26 cellular contexts compared by ENCODE assay signal in the genomic region with DNA sequence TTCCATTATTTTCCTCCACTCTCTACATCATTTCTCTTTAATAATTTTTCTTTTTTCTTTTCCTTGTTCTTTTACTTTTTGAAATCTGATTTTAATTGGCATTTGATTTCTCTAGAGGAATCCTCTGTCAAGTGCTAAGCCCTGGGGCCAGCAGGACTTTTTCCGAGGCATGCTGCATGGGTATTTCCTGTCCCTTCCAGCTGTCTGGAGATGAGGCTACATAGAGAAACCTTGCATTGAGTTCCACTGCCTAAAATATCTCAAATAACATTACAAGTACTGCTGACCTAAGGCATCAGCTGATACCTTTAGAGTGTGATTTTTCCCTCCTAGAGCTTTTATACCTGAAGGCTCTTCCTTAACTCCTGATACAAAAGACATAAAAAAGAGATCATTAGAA. TPM values are rescaled to one million over a fixed set of nuclear protein-coding genes. Genes with fewer than 3 reads are reported as not detected.
DNase-seq lines count a peak whose midpoint lies in the region; ATAC-seq, FAIRE-seq and TF ChIP-seq lines count a peak whose summit lies in the region.
"Had no signal": no experiment of that assay in that cellular context is flagged by ENCODE, and none has a peak within 500 bp of the region (broad histone marks: within the 10 kb centered on the region; RNA-seq: fewer than 3 reads in every experiment).

No MANE protein-coding gene starts in this region.

- POLR2A ChIA-PET in activated CD8-positive, alpha-beta T cell treated with anti-CD3 and anti-CD28 coated beads, Interleukin-2, amount 10 ng/mL, durations not matched to agents 7 days and 5 days (lab: Charles Lee): no interaction called here

- dilution Hi-C loops in keratinocyte (cut with MboI; ENCODE audit: extremely low pct_ligation_motif_present, low sequenced_read_pairs): no loop called here

- H3K27ac ChIP-seq in GM23338 (ENCODE audit: low read depth) (no peak overlapping the region), keratinocyte (ENCODE audit: control insufficient read depth, insufficient read depth, low read length) (no peak overlapping the region), sigmoid colon (peak overlapping the region in 3 of 4 donors; percentile 98 to 99 (median 98))
- H3K27ac ChIP-seq: BLaER1, coronary artery, lower lobe of right lung, spleen had no signal

- H3K9me1 ChIP-seq in keratinocyte (ENCODE audit: control insufficient read depth, extremely low read depth, insufficient read depth, low read length): no peaks in the 10 kb centered on the region

- ATAC-seq in GM23338: no peak
- no peak for ATAC-seq in activated CD8-positive, alpha-beta T cell treated with anti-CD3 and anti-CD28 coated beads, Interleukin-2, amount 10 ng/mL, durations not matched to agents 7 days and 5 days
- ATAC-seq: GM12878; lower lobe of right lung; stimulated activated memory B cell treated with anti-CD40 and anti-IgM and Interleukin-4, amounts not matched to agents 10 μg/mL and 1 μg/mL and 100 μg/mL, for 72 hours had no signal

- H3K27me3 Mint-ChIP-seq in GM23338 (ENCODE audit: insufficient read depth, low read depth, poor library complexity): peaks cover 2% of the 10 kb centered on the region
- peaks cover 22% of the 10 kb centered on the region for H3K27me3 Mint-ChIP-seq in activated CD8-positive, alpha-beta T cell treated with anti-CD3 and anti-CD28 coated beads, Interleukin-2, amount 10 ng/mL, durations not matched to agents 7 days and 5 days (ENCODE audit: low read depth)

- WGBS in sigmoid colon, 2 donors: 81 to 84% methylated on average over 1 of the region's 1 CpG

- peaks cover 16% of the 10 kb centered on the region for H3K4me1 Mint-ChIP-seq in GM23338
- peaks cover 2% of the 10 kb centered on the region for H3K4me1 Mint-ChIP-seq in activated CD8-positive, alpha-beta T cell treated with anti-CD3 and anti-CD28 coated beads, Interleukin-2, amount 10 ng/mL, durations not matched to agents 7 days and 5 days (ENCODE audit: low read depth)

- no peaks in the 10 kb centered on the region for H3K9me3 Mint-ChIP-seq in GM23338
- no peaks in the 10 kb centered on the region for H3K9me3 Mint-ChIP-seq in activated CD8-positive, alpha-beta T cell treated with anti-CD3 and anti-CD28 coated beads, Interleukin-2, amount 10 ng/mL, durations not matched to agents 7 days and 5 days (ENCODE audit: insufficient read depth)

- H3F3A ChIP-seq in GM23338 (replicated peaks; ENCODE audit: low read depth): no peaks in the 10 kb centered on the region

- peak; percentile 17 for FAIRE-seq in keratinocyte (lab: Jason Lieb, UNC)
- FAIRE-seq: GM12878, RCC 7860, urothelium cell line had no signal

- peak; percentile 17 for DNase-seq in GM23338 (ENCODE audit: low spot score)
- peak; percentile 52 for DNase-seq in RPMI7951 (ENCODE audit: low read depth)
- DNase-seq in keratinocyte (ENCODE audit: low read depth, low spot score): no peak
- no peak for DNase-seq in sigmoid colon
- no peak for DNase-seq in SHP77 treated with DMSO at 0.1 percent for 48 hours (lab: John Stamatoyannopoulos, UW)
- no peak for DNase-seq in activated CD8-positive, alpha-beta T cell treated with anti-CD3 and anti-CD28 coated beads, Interleukin-2, amount 10 ng/mL, durations not matched to agents 7 days and 5 days
- no peak for DNase-seq in NCI-H1092 treated with DMSO at 0.1 percent for 48 hours (lab: John Stamatoyannopoulos, UW)
- DNase-seq in NCI-H748 (lab: John Stamatoyannopoulos, UW; ENCODE audit: unreplicated experiment): no peak
- DNase-seq: activated CD4-positive, alpha-beta T cell treated with anti-CD3 and anti-CD28 coated beads for 4 hours; activated naive CD4-positive, alpha-beta T cell treated with Interleukin-2 at 50 U/mL for 16 hours; activated T-cell treated with anti-CD3 and anti-CD28 coated beads, Interleukin-2, amount 50 U/mL, for 48 hours; COR-L47; kidney; lower lobe of right lung; NCI-H1417 treated with DMSO at 0.1 percent for 48 hours; NCI-H2107; NCI-H510A; spleen; stimulated activated CD4-positive, alpha-beta T cell treated with anti-CD3 and anti-CD28 coated beads, Interleukin-2, amount 100 ng/mL, for 48 hours had no signal

- H3K27me3 ChIP-seq in GM23338 (ENCODE audit: insufficient read depth) (peaks cover 12% of the 10 kb centered on the region), keratinocyte (ENCODE audit: control insufficient read depth, extremely low read depth, insufficient read depth, low read length) (no peaks in the 10 kb centered on the region), sigmoid colon (no peaks in the 10 kb centered on the region)
- H3K27me3 ChIP-seq: BLaER1 had no signal

- no peaks in the 10 kb centered on the region for H3K36me3 ChIP-seq in GM23338 (ENCODE audit: insufficient read depth)
- H3K36me3 ChIP-seq in keratinocyte (ENCODE audit: control insufficient read depth in 2 of 2, extremely low read depth in 1 of 2, insufficient read depth in 2 of 2, low read length in 2 of 2): peaks cover 7 to 26% of the 10 kb centered on the region in 2 experiments
- peaks cover 0 to 30% (median 12%) of the 10 kb centered on the region in 4 donors for H3K36me3 ChIP-seq in sigmoid colon
- H3K36me3 ChIP-seq: BLaER1 had no signal

- CTCF ChIA-PET in activated CD8-positive, alpha-beta T cell treated with anti-CD3 and anti-CD28 coated beads, Interleukin-2, amount 10 ng/mL, durations not matched to agents 7 days and 5 days (lab: Charles Lee): no interaction called here

- no peaks in the 10 kb centered on the region for H3K36me3 Mint-ChIP-seq in GM23338 (ENCODE audit: low read depth)
- no peaks in the 10 kb centered on the region for H3K36me3 Mint-ChIP-seq in activated CD8-positive, alpha-beta T cell treated with anti-CD3 and anti-CD28 coated beads, Interleukin-2, amount 10 ng/mL, durations not matched to agents 7 days and 5 days (ENCODE audit: low read depth)
- H3K36me3 Mint-ChIP-seq: IgD-negative memory B cell; stimulated activated memory B cell treated with anti-CD40 and anti-IgM and Interleukin-4, amounts not matched to agents 10 μg/mL and 1 μg/mL and 100 μg/mL, for 72 hours had no signal

- H4K20me1 ChIP-seq in GM23338 (replicated peaks; ENCODE audit: insufficient read depth) (0 out of 2 replicates have a peak, but pooled peaks cover 3% of the 10 kb centered on the region), keratinocyte (ENCODE audit: control insufficient read depth, extremely low read depth, insufficient read depth, low read length) (peaks cover 4% of the 10 kb centered on the region)
- H4K20me1 ChIP-seq: BLaER1 had no signal

- H3K79me2 ChIP-seq in GM23338 (replicated peaks; ENCODE audit: insufficient read depth): peaks cover 22% of the 10 kb centered on the region; the same call in 1 of the 2 replicates
- H3K79me2 ChIP-seq in keratinocyte (ENCODE audit: control insufficient read depth, insufficient read depth, low read length): peaks cover 97% of the 10 kb centered on the region

- no peak for TF ChIP-seq POLR2A in sigmoid colon (IDR thresholded peaks at IDR 0.05)

- H3K9me3 ChIP-seq in keratinocyte (ENCODE audit: control insufficient read depth, low read depth, low read length) (no peaks in the 10 kb centered on the region), sigmoid colon (no peaks in the 10 kb centered on the region)
- H3K9me3 ChIP-seq: BLaER1, lower lobe of right lung, spleen had no signal

- no peaks in the 10 kb centered on the region for H3K9me2 ChIP-seq in GM23338 (ENCODE audit: insufficient read depth)

- TF ChIP-seq CTCF in GM23338 (conservative IDR thresholded peaks at IDR 0.05; ENCODE audit: low read depth in 2 of 2) (no peak), keratinocyte (optimal IDR thresholded peaks at IDR 0.05 in 1 of 3, IDR thresholded peaks at IDR 0.05 in 1 of 3, conservative IDR thresholded peaks at IDR 0.05 in 1 of 3; ENCODE audit: extremely low read depth in 1 of 3, insufficient read depth in 2 of 3, low read length in 3 of 3) (no peak), sigmoid colon (IDR thresholded peaks at IDR 0.05) (no peak)

- H3K4me1 ChIP-seq in GM23338 (ENCODE audit: insufficient read depth) (peaks cover 11% of the 10 kb centered on the region), keratinocyte (ENCODE audit: control insufficient read depth, extremely low read depth, insufficient read depth, low read length) (peaks cover 34% of the 10 kb centered on the region), sigmoid colon (peaks cover 0 to 77% (median 64%) of the 10 kb centered on the region in 4 donors)
- H3K4me1 ChIP-seq: BLaER1 had no signal

- H2AFZ ChIP-seq in GM23338 (no peak overlapping the region), keratinocyte (ENCODE audit: control insufficient read depth, low read length) (no peak overlapping the region)

- H3K4me2 ChIP-seq in GM23338 (no peak overlapping the region), keratinocyte (ENCODE audit: control insufficient read depth, extremely low read depth, insufficient read depth, low read depth, low read length) (no peak overlapping the region)
- H3K4me2 ChIP-seq: BLaER1 had no signal

- no peak for TF ChIP-seq EP300 in sigmoid colon (IDR thresholded peaks at IDR 0.05)

- H3K9ac ChIP-seq in keratinocyte (ENCODE audit: control insufficient read depth, extremely low read depth, insufficient read depth, low read length): no peak overlapping the region
- H3K9ac ChIP-seq: BLaER1 had no signal

- H3K4me3 ChIP-seq in GM23338 (no peak overlapping the region), keratinocyte (ENCODE audit: control insufficient read depth in 2 of 3, extremely low read depth in 1 of 3, insufficient read depth in 2 of 3, low read depth in 1 of 3, low read length in 3 of 3) (no peak overlapping the region), sigmoid colon (no peak overlapping the region)
- H3K4me3 ChIP-seq: BLaER1, GM12878, lower lobe of right lung, spleen had no signal

- H3K27ac Mint-ChIP-seq in GM23338: no peak overlapping the region
- no peak overlapping the region for H3K27ac Mint-ChIP-seq in activated CD8-positive, alpha-beta T cell treated with anti-CD3 and anti-CD28 coated beads, Interleukin-2, amount 10 ng/mL, durations not matched to agents 7 days and 5 days
- H3K27ac Mint-ChIP-seq: stimulated activated memory B cell treated with anti-CD40 and anti-IgM and Interleukin-4, amounts not matched to agents 10 μg/mL and 1 μg/mL and 100 μg/mL, for 72 hours had no signal

- H3K4me3 Mint-ChIP-seq in GM23338: no peak overlapping the region
- H3K4me3 Mint-ChIP-seq in activated CD8-positive, alpha-beta T cell treated with anti-CD3 and anti-CD28 coated beads, Interleukin-2, amount 10 ng/mL, durations not matched to agents 7 days and 5 days: no peak overlapping the region
- H3K4me3 Mint-ChIP-seq: IgD-negative memory B cell; stimulated activated memory B cell treated with anti-CD40 and anti-IgM and Interleukin-4, amounts not matched to agents 10 μg/mL and 1 μg/mL and 100 μg/mL, for 72 hours had no signal

- intact Hi-C loops in sigmoid colon (cut with DNase I): loop anchor here (10.0 kb wide), 2 partner anchors 336 to 816 kb away; a partner anchor contains a TSS

RNA-seq across cellular contexts. Expression of a gene that starts 6.2 kb away (rescaled TPM):
- total RNA-seq in GM23338 (2014; rRNA removed; shearing (Covaris generic)): 4.0 and 6.2 TPM in 2 replicates
- 1.5 and 1.7 TPM in 2 replicates for polyA plus RNA-seq in GM23338 (2016; fragmentation: Nextera tagmentation; extraction: Ambion mirVana)
- total RNA-seq in RPMI7951 (2014; rRNA removed; shearing (Covaris generic)): 8.0 and 10.3 TPM in 2 replicates
- 40.4 to 47.3 TPM (median 44.0 TPM) in 3 replicates for polyA plus RNA-seq in keratinocyte
- 12.4 TPM for polyA plus RNA-seq in keratinocyte (2011; ENCODE audit: low read depth)
- polyA plus RNA-seq in keratinocyte (2011; cell fraction: cytosol; rRNA removed): 28.3 and 53.2 TPM in 2 replicates
- 82.3 and 95.8 TPM in 2 replicates for polyA plus RNA-seq in keratinocyte (2011; cell fraction: nucleus; rRNA removed)
- polyA plus RNA-seq in keratinocyte (2012; ENCODE audit: low replicate concordance): 13.2 and 25.2 TPM in 2 replicates
- polyA minus RNA-seq in keratinocyte: 57.8 to 164 TPM (median 156 TPM) in 3 replicates
- 41.8 TPM for polyA minus RNA-seq in keratinocyte (2011; cell fraction: cytosol; rRNA and poly(A)+ RNA removed)
- polyA minus RNA-seq in keratinocyte (2011; cell fraction: nucleus; rRNA and poly(A)+ RNA removed): 82.7 and 161 TPM in 2 replicates
- 10 to 100 TPM; 35.7 to 55.9 (median 49.2) TPM for total RNA-seq in sigmoid colon
- polyA plus RNA-seq in sigmoid colon: 1 to 10 TPM; 1.8 to 3.0 (median 1.8) TPM
- total RNA-seq in activated CD8-positive, alpha-beta T cell treated with anti-CD3 and anti-CD28 coated beads, Interleukin-2, amount 10 ng/mL, durations not matched to agents 7 days and 5 days: under 1 TPM in 1 of 2 experiments, not detected in 1; 0.52 TPM
- polyA plus RNA-seq: IgD-negative memory B cell had no signal

Comparison
In these comparisons a context has a peak if more than half of its experiments do, and no peak if none do; other contexts are left out.
1. DNase-seq: peak in GM23338 (single experiment) and RPMI7951 (single experiment); none in keratinocyte (single experiment), sigmoid colon (single experiment), SHP77 treated with DMSO at 0.1 percent for 48 hours (single experiment), activated CD8-positive, alpha-beta T cell treated with anti-CD3 and anti-CD28 coated beads, Interleukin-2, amount 10 ng/mL, durations not matched to agents 7 days and 5 days (single experiment), NCI-H1092 treated with DMSO at 0.1 percent for 48 hours (single experiment) and NCI-H748 (single experiment).
2. H3K27ac ChIP-seq: peak in sigmoid colon (3 of 4); none in GM23338 (single experiment) and keratinocyte (single experiment).